In the genomic region with DNA sequence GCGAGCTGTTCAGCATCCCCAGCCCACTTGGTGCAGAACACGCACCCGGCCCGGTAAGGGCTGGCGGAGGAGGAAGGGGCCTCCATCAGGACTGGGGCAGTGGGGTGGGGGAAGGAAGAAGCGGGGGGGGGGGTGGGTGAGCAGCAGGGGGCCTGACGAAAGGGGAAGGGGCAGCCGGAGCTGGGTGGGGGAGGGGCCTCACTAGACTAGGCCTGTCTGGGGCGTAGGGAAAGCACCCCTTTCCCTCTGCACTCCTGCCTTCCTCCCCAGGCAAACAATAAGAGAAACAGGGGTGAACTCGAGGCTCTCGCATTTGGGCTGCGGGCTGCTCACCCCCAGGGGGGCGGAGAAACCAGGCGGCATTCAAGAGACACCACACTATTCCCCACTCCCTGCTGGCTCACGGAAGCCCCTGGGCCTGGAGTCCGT, we compare ENCODE assay signal across 8 cellular contexts.
DNase-seq lines count a peak whose midpoint lies in the region; ATAC-seq and TF ChIP-seq lines count a peak whose summit lies in the region.

No MANE protein-coding gene starts in this region.

- CTCF ChIA-PET in T-cell (lab: Charles Lee), result interaction anchor here (0.5 to 0.9 kb wide), 3 partner anchors 8 to 34 kb away, joined by 3 to 5 read pairs (median 3); no protein-coding TSS in a partner anchor

- POLR2A ChIA-PET in T-cell (lab: Charles Lee), result interaction anchor here in 1 of 2 donors (0.6 to 0.8 kb wide), 2 partner anchors 25 to 170 kb away, joined by 3 read pairs; no protein-coding TSS in a partner anchor

- H3K9me3 Mint-ChIP-seq in T-cell (no peaks in the 10 kb centered on the region), endothelial cell (ENCODE audit: unreplicated experiment) (no peaks in the 10 kb centered on the region), progenitor cell of endocrine pancreas (ENCODE audit: low read depth) (no peaks in the 10 kb centered on the region)

- H3K36me3 Mint-ChIP-seq in T-cell (peaks cover 19% of the 10 kb centered on the region), endothelial cell (ENCODE audit: low read depth, unreplicated experiment) (peaks cover 41% of the 10 kb centered on the region), progenitor cell of endocrine pancreas (ENCODE audit: insufficient read depth) (peaks cover 19% of the 10 kb centered on the region)

- ATAC-seq in GM19023 (IDR thresholded peaks at IDR 0.05; ENCODE audit: unreplicated experiment) (peak; percentile 16), T-cell (replicated peaks in 1 of 4) (peak; percentile 21 to 54 (median 36)), GM18517 (IDR thresholded peaks at IDR 0.05; ENCODE audit: unreplicated experiment) (no peak)

- TF ChIP-seq CTCF in endothelial cell (IDR thresholded peaks at IDR 0.05; ENCODE audit: unreplicated experiment) (no peak), progenitor cell of endocrine pancreas (IDR thresholded peaks at IDR 0.05; ENCODE audit: unreplicated experiment) (no peak)

- peak overlapping the region; percentile 81 to 93 for H3K27ac Mint-ChIP-seq in T-cell
- H3K27ac Mint-ChIP-seq in endothelial cell (ENCODE audit: unreplicated experiment), result peak overlapping the region; percentile 75
- peak overlapping the region; percentile 96 for H3K27ac Mint-ChIP-seq in progenitor cell of endocrine pancreas

- H3K4me3 Mint-ChIP-seq in T-cell (peak overlapping the region; percentile 81 to 84 (median 83)), endothelial cell (ENCODE audit: unreplicated experiment) (peak overlapping the region; percentile 96), progenitor cell of endocrine pancreas (ENCODE audit: low read depth) (peak overlapping the region; percentile 86)

- H3K4me1 Mint-ChIP-seq in T-cell (peaks cover 25 to 46% (median 36%) of the 10 kb centered on the region in 3 donors), endothelial cell (ENCODE audit: unreplicated experiment) (peaks cover 43% of the 10 kb centered on the region), progenitor cell of endocrine pancreas (ENCODE audit: low read depth) (peaks cover 30% of the 10 kb centered on the region)

- H3K27me3 Mint-ChIP-seq in T-cell, result no peaks in the 10 kb centered on the region
- peaks cover 16% of the 10 kb centered on the region for H3K27me3 Mint-ChIP-seq in endothelial cell (ENCODE audit: unreplicated experiment)
- H3K27me3 Mint-ChIP-seq in progenitor cell of endocrine pancreas, result peaks cover under 1% of the 10 kb centered on the region

- DNase-seq in T-cell, result peak in 13 of 34 experiments; percentile 6 to 34 (median 23)
- DNase-seq in endothelial cell (ENCODE audit: low spot score), result no peak
- DNase-seq in progenitor cell of endocrine pancreas (ENCODE audit: low spot score, unreplicated experiment), result no peak
- no peak for DNase-seq in activated effector memory CD4-positive, alpha-beta T cell treated with Interleukin-2 at 50 U/mL for 16 hours
- DNase-seq in NCI-H2029 (lab: John Stamatoyannopoulos, UW), result no peak
- DNase-seq in hepatic stellate cell (ENCODE audit: low spot score), result no peak
